ENCODE assay signal across 19 cellular contexts in the genomic region with DNA sequence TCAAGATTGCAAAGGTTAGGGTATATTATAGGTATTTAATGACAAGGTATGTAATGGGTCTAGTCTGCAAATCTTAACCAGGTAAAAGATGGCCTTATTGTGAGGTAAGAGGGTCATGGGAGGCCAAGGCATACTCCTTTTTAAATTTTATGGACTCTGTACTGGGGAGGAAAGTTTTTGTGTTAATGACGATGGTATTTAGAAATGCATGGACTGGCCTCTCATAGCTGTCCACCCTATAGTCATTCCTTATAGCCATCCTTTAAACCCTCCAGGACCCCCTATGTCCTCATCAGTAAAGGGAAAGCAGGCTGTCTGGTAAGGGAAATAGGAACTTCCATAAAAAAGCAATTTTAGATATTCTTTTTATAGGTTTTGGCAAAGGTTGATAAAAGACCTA. TPM values are rescaled to one million over a fixed set of nuclear protein-coding genes. Genes with fewer than 3 reads are reported as not detected.
DNase-seq lines count a peak whose midpoint lies in the region; ATAC-seq and TF ChIP-seq lines count a peak whose summit lies in the region.
"Had no signal": no experiment of that assay in that cellular context is flagged by ENCODE, and none has a peak within 500 bp of the region (broad histone marks: within the 10 kb centered on the region; RNA-seq: fewer than 3 reads in every experiment).

No MANE protein-coding gene starts in this region.

- intact Hi-C loops in mammary epithelial cell (cut with micrococcal nuclease), result loop anchor here (5.0 kb wide), 1 partner anchor 81 kb away; no protein-coding TSS in a partner anchor

- peaks cover 84% of the 10 kb centered on the region for H3K79me2 ChIP-seq in mammary epithelial cell (ENCODE audit: insufficient read depth, low read length)

- WGBS in mammary epithelial cell (ENCODE audit: low coverage, missing lambda C conversion rate), result 94% methylated on average over 1 of the region's 1 CpG

- H3K4me1 ChIP-seq in HUES6 (ENCODE audit: control insufficient read depth, insufficient read depth, low read length), result 0 out of 2 replicates have a peak, but pooled peaks cover 4% of the 10 kb centered on the region
- peaks cover 15% of the 10 kb centered on the region for H3K4me1 ChIP-seq in mammary epithelial cell (ENCODE audit: insufficient read depth, low read length)
- H3K4me1 ChIP-seq in mucosa of stomach (ENCODE audit: control insufficient read depth, insufficient read depth, low read length), result peaks cover 10% of the 10 kb centered on the region

- TF ChIP-seq CTCF in AG10803 (conservative IDR thresholded peaks at IDR 0.05; ENCODE audit: low read length) (no peak), mammary epithelial cell (conservative IDR thresholded peaks at IDR 0.05 in 1 of 2, IDR thresholded peaks at IDR 0.05 in 1 of 2; ENCODE audit: extremely low read depth in 1 of 2, insufficient read depth in 1 of 2, low read depth in 1 of 2, low read length in 2 of 2) (no peak)

- H3K27ac ChIP-seq in HUES6 (ENCODE audit: low read depth, low read length), result no peak overlapping the region
- H3K27ac ChIP-seq in mammary epithelial cell (ENCODE audit: insufficient read depth, low read depth, low read length), result no peak overlapping the region

- H3K9me3 ChIP-seq in HUES6 (ENCODE audit: control insufficient read depth, insufficient read depth, low read depth, low read length) (peaks cover 8% of the 10 kb centered on the region), mammary epithelial cell (replicated peaks; ENCODE audit: insufficient read depth, low read length) (no peaks in the 10 kb centered on the region), mucosa of stomach (ENCODE audit: control insufficient read depth, low read length) (no peaks in the 10 kb centered on the region)
- H3K9me3 ChIP-seq: transverse colon had no signal

- peak overlapping the region; percentile 75 for H3K4me2 ChIP-seq in mammary epithelial cell (ENCODE audit: insufficient read depth, low read depth, low read length)

- in situ Hi-C loops in mammary epithelial cell (cut with MboI; ENCODE audit: low sequenced_read_pairs in 2 of 2), result no loop called here

- H3K27me3 ChIP-seq in HUES6 (ENCODE audit: control insufficient read depth, insufficient read depth, low read length) (no peaks in the 10 kb centered on the region), mammary epithelial cell (ENCODE audit: insufficient read depth, low read length) (no peaks in the 10 kb centered on the region), mucosa of stomach (ENCODE audit: control insufficient read depth, insufficient read depth, low read length) (no peaks in the 10 kb centered on the region)
- H3K27me3 ChIP-seq: transverse colon had no signal

- H3K9ac ChIP-seq in HUES6 (ENCODE audit: low read length) (no peak overlapping the region), mammary epithelial cell (ENCODE audit: insufficient read depth, low read length) (peak overlapping the region; percentile 98), mucosa of stomach (ENCODE audit: low read length) (peak overlapping the region; percentile 90)

- H4K20me1 ChIP-seq in mammary epithelial cell (ENCODE audit: insufficient read depth, low read length), result no peaks in the 10 kb centered on the region

- ATAC-seq in GM19328 (IDR thresholded peaks at IDR 0.05; ENCODE audit: unreplicated experiment), result no peak
- ATAC-seq: CD8-positive, alpha-beta T cell had no signal

- H3K36me3 ChIP-seq in HUES6 (ENCODE audit: control insufficient read depth, insufficient read depth, low read length), result peaks cover 7% of the 10 kb centered on the region; the same call in 1 of the 2 replicates
- no peaks in the 10 kb centered on the region for H3K36me3 ChIP-seq in mammary epithelial cell (ENCODE audit: insufficient read depth, low read length)
- no peaks in the 10 kb centered on the region for H3K36me3 ChIP-seq in mucosa of stomach (ENCODE audit: control insufficient read depth, insufficient read depth, low read length)
- H3K36me3 ChIP-seq: transverse colon had no signal

- DNase-seq in AG10803 (ENCODE audit: low read depth) (no peak), mammary epithelial cell (no peak), SIG-M5 treated with dmso at 0.1 percent for 504 hours (lab: John Stamatoyannopoulos, UW; ENCODE audit: unreplicated experiment) (no peak), SK-N-DZ (ENCODE audit: low spot score) (no peak), T-helper 9 cell (no peak)
- DNase-seq: activated effector memory CD4-positive, alpha-beta T cell treated with Interleukin-2 at 50 U/mL for 16 hours; CD8-positive, alpha-beta T cell; cerebellar nuclear complex; glutamatergic neuron; MV-4-11; NCI-H510A treated with DMSO at 0.1 percent for 48 hours; SHP77 treated with DMSO at 0.1 percent for 48 hours; transverse colon had no signal

- H3K4me3 ChIP-seq in AG10803 (ENCODE audit: low read length) (peak overlapping the region; percentile 93), HUES6 (ENCODE audit: low read depth, low read length) (peak overlapping the region; percentile 90; the same call in 1 of the 2 replicates), mammary epithelial cell (replicated peaks in 1 of 3; ENCODE audit: insufficient read depth in 1 of 3, low read depth in 2 of 3, low read length in 3 of 3) (peak overlapping the region in 2 of 3 experiments; percentile 88 to 91), mucosa of stomach (ENCODE audit: low read length) (no peak overlapping the region)

- dilution Hi-C loops in mammary epithelial cell (cut with HindIII; ENCODE audit: low sequenced_read_pairs), result no loop called here

- no peak overlapping the region for H2AFZ ChIP-seq in mammary epithelial cell (ENCODE audit: low read depth, low read length)

- CTCF ChIA-PET in mammary epithelial cell (lab: Charles Lee; ENCODE audit: low non-redundant PET), result no interaction called here

- no TSS peak for BruUV-seq in mammary epithelial cell (replicated peaks; lab: Mats Ljungman, UMichigan)

RNA-seq across cellular contexts. Expression of a gene that starts 1.5 kb away (rescaled TPM):
- 10 to 100 TPM; 17.7 to 56.0 TPM for total RNA-seq in mammary epithelial cell
- polyA plus RNA-seq in mammary epithelial cell, result 17.4 TPM
- 3.3 TPM for polyA minus RNA-seq in mammary epithelial cell
- polyA plus RNA-seq in SK-N-DZ (2014; cell fraction: cytosol; rRNA removed), result 36.0 and 37.7 TPM in 2 replicates
- 16.1 and 22.2 TPM in 2 replicates for polyA plus RNA-seq in SK-N-DZ (2014; cell fraction: nucleus; rRNA removed)

RNA-seq across cellular contexts. Expression of a gene that starts 1.8 kb away (rescaled TPM):
- 10 to 100 TPM; 28.0 to 45.3 TPM for total RNA-seq in mammary epithelial cell
- 8.3 TPM for polyA plus RNA-seq in mammary epithelial cell
- polyA minus RNA-seq in mammary epithelial cell, result 16.7 TPM
- 13.8 and 17.3 TPM in 2 replicates for polyA plus RNA-seq in SK-N-DZ (2014; cell fraction: cytosol; rRNA removed)
- 49.0 and 55.6 TPM in 2 replicates for polyA plus RNA-seq in SK-N-DZ (2014; cell fraction: nucleus; rRNA removed)

RNA-seq across cellular contexts. Expression of a gene that starts 50.8 kb away (rescaled TPM):
- total RNA-seq in mammary epithelial cell, result not detected
- polyA plus RNA-seq in mammary epithelial cell, result not detected
- not detected for polyA minus RNA-seq in mammary epithelial cell
- not detected in 2 replicates for polyA plus RNA-seq in SK-N-DZ (2014; cell fraction: cytosol; rRNA removed)
- not detected in 2 replicates for polyA plus RNA-seq in SK-N-DZ (2014; cell fraction: nucleus; rRNA removed)
- total RNA-seq: activated CD4-positive, alpha-beta T cell treated with anti-CD3 and anti-CD28 coated beads, Interleukin-2, amount 10 ng/mL, durations not matched to agents 24 days and 14 days; CD8-positive, alpha-beta T cell; lung microvascular endothelial cell; renal cortical epithelial cell; transverse colon had no signal
